Comparison of ENCODE assay signal across 1 cellular context in the genomic region with DNA sequence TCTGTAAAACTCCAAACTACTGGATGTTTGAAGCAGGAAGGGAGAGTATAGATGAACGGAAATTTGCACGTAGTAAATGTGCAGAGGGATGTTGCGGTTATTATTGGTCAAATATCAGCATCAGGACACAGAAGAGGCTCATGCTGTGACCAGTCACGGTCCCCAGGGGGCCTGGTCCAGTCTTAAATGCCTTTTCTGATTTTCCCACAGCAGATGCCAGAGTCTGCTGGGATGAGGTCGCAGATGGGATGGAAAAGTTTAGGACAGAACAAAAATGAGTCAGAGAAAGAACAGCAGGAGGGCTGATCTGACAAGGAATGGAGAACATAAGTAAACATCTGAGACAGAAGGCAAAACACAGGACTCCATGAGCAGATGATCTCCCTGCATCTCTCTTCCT.
TF ChIP-seq lines count a peak whose summit lies in the region.

No MANE protein-coding gene starts in this region.

TF ChIP-seq in SK-N-SH treated with all-trans-retinoic acid at 6 μM for 48 hours, 23 proteins besides CTCF, POLR2A, EP300 and RAD21 (continued from another document):
- TF ChIP-seq, protein P1, sequence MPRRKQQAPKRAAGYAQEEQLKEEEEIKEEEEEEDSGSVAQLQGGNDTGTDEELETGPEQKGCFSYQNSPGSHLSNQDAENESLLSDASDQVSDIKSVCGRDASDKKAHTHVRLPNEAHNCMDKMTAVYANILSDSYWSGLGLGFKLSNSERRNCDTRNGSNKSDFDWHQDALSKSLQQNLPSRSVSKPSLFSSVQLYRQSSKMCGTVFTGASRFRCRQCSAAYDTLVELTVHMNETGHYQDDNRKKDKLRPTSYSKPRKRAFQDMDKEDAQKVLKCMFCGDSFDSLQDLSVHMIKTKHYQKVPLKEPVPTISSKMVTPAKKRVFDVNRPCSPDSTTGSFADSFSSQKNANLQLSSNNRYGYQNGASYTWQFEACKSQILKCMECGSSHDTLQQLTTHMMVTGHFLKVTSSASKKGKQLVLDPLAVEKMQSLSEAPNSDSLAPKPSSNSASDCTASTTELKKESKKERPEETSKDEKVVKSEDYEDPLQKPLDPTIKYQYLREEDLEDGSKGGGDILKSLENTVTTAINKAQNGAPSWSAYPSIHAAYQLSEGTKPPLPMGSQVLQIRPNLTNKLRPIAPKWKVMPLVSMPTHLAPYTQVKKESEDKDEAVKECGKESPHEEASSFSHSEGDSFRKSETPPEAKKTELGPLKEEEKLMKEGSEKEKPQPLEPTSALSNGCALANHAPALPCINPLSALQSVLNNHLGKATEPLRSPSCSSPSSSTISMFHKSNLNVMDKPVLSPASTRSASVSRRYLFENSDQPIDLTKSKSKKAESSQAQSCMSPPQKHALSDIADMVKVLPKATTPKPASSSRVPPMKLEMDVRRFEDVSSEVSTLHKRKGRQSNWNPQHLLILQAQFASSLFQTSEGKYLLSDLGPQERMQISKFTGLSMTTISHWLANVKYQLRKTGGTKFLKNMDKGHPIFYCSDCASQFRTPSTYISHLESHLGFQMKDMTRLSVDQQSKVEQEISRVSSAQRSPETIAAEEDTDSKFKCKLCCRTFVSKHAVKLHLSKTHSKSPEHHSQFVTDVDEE (CRISPR knock-in tag; IDR thresholded peaks at IDR 0.05) = no peak
- TF ChIP-seq TCF4 (CRISPR knock-in tag; IDR thresholded peaks at IDR 0.05; ENCODE audit: borderline replicate concordance) = no peak
- no peak for TF ChIP-seq BACH2 (CRISPR knock-in tag; IDR thresholded peaks at IDR 0.05; ENCODE audit: borderline replicate concordance)
- no peak for TF ChIP-seq ZNF565 (CRISPR knock-in tag; conservative IDR thresholded peaks at IDR 0.05; ENCODE audit: low read depth)
- no peak for TF ChIP-seq ZFP3 (CRISPR knock-in tag; IDR thresholded peaks at IDR 0.05)
- no peak for TF ChIP-seq ZNF8 (CRISPR knock-in tag; IDR thresholded peaks at IDR 0.05)
- TF ChIP-seq CSDC2 (CRISPR knock-in tag; IDR thresholded peaks at IDR 0.05) = no peak
- TF ChIP-seq, protein P2, sequence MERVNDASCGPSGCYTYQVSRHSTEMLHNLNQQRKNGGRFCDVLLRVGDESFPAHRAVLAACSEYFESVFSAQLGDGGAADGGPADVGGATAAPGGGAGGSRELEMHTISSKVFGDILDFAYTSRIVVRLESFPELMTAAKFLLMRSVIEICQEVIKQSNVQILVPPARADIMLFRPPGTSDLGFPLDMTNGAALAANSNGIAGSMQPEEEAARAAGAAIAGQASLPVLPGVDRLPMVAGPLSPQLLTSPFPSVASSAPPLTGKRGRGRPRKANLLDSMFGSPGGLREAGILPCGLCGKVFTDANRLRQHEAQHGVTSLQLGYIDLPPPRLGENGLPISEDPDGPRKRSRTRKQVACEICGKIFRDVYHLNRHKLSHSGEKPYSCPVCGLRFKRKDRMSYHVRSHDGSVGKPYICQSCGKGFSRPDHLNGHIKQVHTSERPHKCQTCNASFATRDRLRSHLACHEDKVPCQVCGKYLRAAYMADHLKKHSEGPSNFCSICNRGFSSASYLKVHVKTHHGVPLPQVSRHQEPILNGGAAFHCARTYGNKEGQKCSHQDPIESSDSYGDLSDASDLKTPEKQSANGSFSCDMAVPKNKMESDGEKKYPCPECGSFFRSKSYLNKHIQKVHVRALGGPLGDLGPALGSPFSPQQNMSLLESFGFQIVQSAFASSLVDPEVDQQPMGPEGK (CRISPR knock-in tag; IDR thresholded peaks at IDR 0.05; ENCODE audit: borderline replicate concordance) = no peak
- TF ChIP-seq GLIS3 (CRISPR knock-in tag; IDR thresholded peaks at IDR 0.05) = no peak
